In genomic region chr9:95047452-95048224, GRCh38 we compare ENCODE assay signal across 10 cellular contexts.
DNase-seq lines count a peak whose midpoint lies in the region; ATAC-seq and TF ChIP-seq lines count a peak whose summit lies in the region.
"Had no signal": no experiment of that assay in that cellular context is flagged by ENCODE, and none has a peak within 500 bp of the region (broad histone marks: within the 10 kb centered on the region; RNA-seq: fewer than 3 reads in every experiment).

No MANE protein-coding gene starts in this region.

- CTCF ChIA-PET in activated CD4-positive, alpha-beta T cell treated with anti-CD3 and anti-CD28 coated beads for 36 hours (lab: Charles Lee): no interaction called here

- peak overlapping the region; percentile 63 to 89 for H3K27ac ChIP-seq in thoracic aorta
- H3K27ac ChIP-seq: BLaER1 treated with 17β-estradiol and CSF1 and Interleukin-3, amounts not matched to agents 10 nM and 100 nM had no signal

- peaks cover 14% of the 10 kb centered on the region for H3K27me3 Mint-ChIP-seq in activated CD4-positive, alpha-beta T cell treated with anti-CD3 and anti-CD28 coated beads for 36 hours
- H3K27me3 Mint-ChIP-seq in activated T-helper 1 cell treated with anti-CD3 and anti-CD28 coated beads, Interleukin-12 subunit alpha, Interleukin-12 subunit beta, Interleukin-2, Interleukin-4 antibody, amounts not matched to agents 30 ng/mL and 10 ng/mL and 1 ng/mL, durations not matched to agents 14 hours and 24 hours and 36 hours (ENCODE audit: insufficient read depth): peaks cover 31% of the 10 kb centered on the region

- no peak for DNase-seq in activated CD4-positive, alpha-beta T cell treated with anti-CD3 and anti-CD28 coated beads for 36 hours
- DNase-seq in activated CD4-positive, alpha-beta T cell treated with anti-CD3 and anti-CD28 coated beads for 1 hour: no peak
- no peak for DNase-seq in activated T-helper 1 cell treated with anti-CD3 and anti-CD28 coated beads, Interleukin-12 subunit alpha, Interleukin-12 subunit beta, Interleukin-2, Interleukin-4 antibody, amounts not matched to agents 30 ng/mL and 10 ng/mL and 1 ng/mL, durations not matched to agents 14 hours and 24 hours and 36 hours (ENCODE audit: low spot score)
- peak; percentile 29 for DNase-seq in kidney glomerular epithelial cell (lab: John Stamatoyannopoulos, UW)
- no peak for DNase-seq in thoracic aorta (ENCODE audit: low spot score)
- DNase-seq in GM19238 (ENCODE audit: insufficient read length, low spot score): no peak
- no peak for DNase-seq in GM19240 (ENCODE audit: insufficient read length, low spot score)
- DNase-seq: SHP77 treated with DMSO at 0.1 percent for 48 hours had no signal

- peak overlapping the region; percentile 75 for H3K4me3 ChIP-seq in thoracic aorta

- peaks cover 29 to 83% of the 10 kb centered on the region in 2 donors for H3K4me1 ChIP-seq in thoracic aorta (ENCODE audit: control insufficient read depth in 1 of 2, low read depth in 2 of 2)

- no peaks in the 10 kb centered on the region for H3K9me3 ChIP-seq in thoracic aorta

- intact Hi-C loops in activated CD4-positive, alpha-beta T cell treated with anti-CD3 and anti-CD28 coated beads for 36 hours (cut with DNase I, micrococcal nuclease): loop anchor here in 1 of 2 experiments (1.0 to 2.0 kb wide), 2 partner anchors 43 to 265 kb away; no protein-coding TSS in a partner anchor
- intact Hi-C loops in activated T-helper 1 cell treated with anti-CD3 and anti-CD28 coated beads, Interleukin-12 subunit alpha, Interleukin-12 subunit beta, Interleukin-2, Interleukin-4 antibody, amounts not matched to agents 30 ng/mL and 10 ng/mL and 1 ng/mL, durations not matched to agents 14 hours and 24 hours and 36 hours (cut with micrococcal nuclease): loop anchor here (2.0 kb wide), 2 partner anchors 37 to 379 kb away; no protein-coding TSS in a partner anchor

- no peak overlapping the region for H3K27ac Mint-ChIP-seq in activated CD4-positive, alpha-beta T cell treated with anti-CD3 and anti-CD28 coated beads for 36 hours
- no peak overlapping the region for H3K27ac Mint-ChIP-seq in activated T-helper 1 cell treated with anti-CD3 and anti-CD28 coated beads, Interleukin-12 subunit alpha, Interleukin-12 subunit beta, Interleukin-2, Interleukin-4 antibody, amounts not matched to agents 30 ng/mL and 10 ng/mL and 1 ng/mL, durations not matched to agents 14 hours and 24 hours and 36 hours

- H3K9me3 Mint-ChIP-seq in activated CD4-positive, alpha-beta T cell treated with anti-CD3 and anti-CD28 coated beads for 36 hours (ENCODE audit: low read depth): no peaks in the 10 kb centered on the region
- H3K9me3 Mint-ChIP-seq in activated T-helper 1 cell treated with anti-CD3 and anti-CD28 coated beads, Interleukin-12 subunit alpha, Interleukin-12 subunit beta, Interleukin-2, Interleukin-4 antibody, amounts not matched to agents 30 ng/mL and 10 ng/mL and 1 ng/mL, durations not matched to agents 14 hours and 24 hours and 36 hours: no peaks in the 10 kb centered on the region

- H3K4me3 Mint-ChIP-seq in activated CD4-positive, alpha-beta T cell treated with anti-CD3 and anti-CD28 coated beads for 36 hours: peak overlapping the region; percentile 30
- peak overlapping the region; percentile 68 for H3K4me3 Mint-ChIP-seq in activated T-helper 1 cell treated with anti-CD3 and anti-CD28 coated beads, Interleukin-12 subunit alpha, Interleukin-12 subunit beta, Interleukin-2, Interleukin-4 antibody, amounts not matched to agents 30 ng/mL and 10 ng/mL and 1 ng/mL, durations not matched to agents 14 hours and 24 hours and 36 hours

- peaks cover 8% of the 10 kb centered on the region for H3K4me1 Mint-ChIP-seq in activated CD4-positive, alpha-beta T cell treated with anti-CD3 and anti-CD28 coated beads for 36 hours
- peaks cover 8% of the 10 kb centered on the region for H3K4me1 Mint-ChIP-seq in activated T-helper 1 cell treated with anti-CD3 and anti-CD28 coated beads, Interleukin-12 subunit alpha, Interleukin-12 subunit beta, Interleukin-2, Interleukin-4 antibody, amounts not matched to agents 30 ng/mL and 10 ng/mL and 1 ng/mL, durations not matched to agents 14 hours and 24 hours and 36 hours (ENCODE audit: low read depth)

- no peak for TF ChIP-seq CTCF in thoracic aorta (IDR thresholded peaks at IDR 0.05)

- no peaks in the 10 kb centered on the region for H3K36me3 ChIP-seq in thoracic aorta

- POLR2A ChIA-PET in activated CD4-positive, alpha-beta T cell treated with anti-CD3 and anti-CD28 coated beads for 36 hours (lab: Charles Lee): interaction anchor here (0.7 kb wide), 1 partner anchor 73 kb away, joined by 3 read pairs; no protein-coding TSS in a partner anchor

- no peak for ATAC-seq in activated CD4-positive, alpha-beta T cell treated with anti-CD3 and anti-CD28 coated beads for 36 hours
- ATAC-seq in thoracic aorta (ENCODE audit: insufficient number of reproducible peaks, low FRiP score, low read depth): no peak
- ATAC-seq in HG03520 (IDR thresholded peaks at IDR 0.05; ENCODE audit: unreplicated experiment): no peak

- H3K36me3 Mint-ChIP-seq in activated CD4-positive, alpha-beta T cell treated with anti-CD3 and anti-CD28 coated beads for 36 hours (ENCODE audit: low read depth): no peaks in the 10 kb centered on the region
- peaks cover 3% of the 10 kb centered on the region for H3K36me3 Mint-ChIP-seq in activated T-helper 1 cell treated with anti-CD3 and anti-CD28 coated beads, Interleukin-12 subunit alpha, Interleukin-12 subunit beta, Interleukin-2, Interleukin-4 antibody, amounts not matched to agents 30 ng/mL and 10 ng/mL and 1 ng/mL, durations not matched to agents 14 hours and 24 hours and 36 hours (ENCODE audit: low read depth)

- H3K27me3 ChIP-seq in thoracic aorta (replicated peaks; ENCODE audit: insufficient read depth): no peaks in the 10 kb centered on the region
